In the genomic region with DNA sequence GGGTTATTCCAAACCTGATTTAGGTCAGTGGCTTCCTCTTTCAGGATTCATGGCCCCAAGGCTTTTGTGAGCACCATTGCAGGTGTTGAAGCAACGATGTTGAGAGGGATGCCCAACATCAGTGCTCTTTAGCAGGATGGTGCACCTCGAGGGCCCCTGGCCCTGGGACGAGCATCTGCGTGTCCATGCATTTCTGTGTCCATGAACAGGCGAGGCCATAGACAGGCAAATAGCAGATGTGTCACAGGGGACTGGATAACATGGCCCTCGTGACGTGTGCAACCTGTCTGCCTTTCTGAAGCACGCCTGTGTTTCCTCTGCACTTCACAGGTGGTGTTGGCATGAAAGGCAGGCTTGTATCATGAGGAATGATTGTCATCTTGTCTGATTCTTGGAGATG, we compare ENCODE assay signal across 16 cellular contexts.
A peak's percentile ranks its signal among the peaks of the same experiment; 100 is the strongest.
DNase-seq lines count a peak whose midpoint lies in the region; ATAC-seq and TF ChIP-seq lines count a peak whose summit lies in the region.
"Had no signal": no experiment of that assay in that cellular context is flagged by ENCODE, and none has a peak within 500 bp of the region (broad histone marks: within the 10 kb centered on the region; RNA-seq: fewer than 3 reads in every experiment).

No MANE protein-coding gene starts in this region.

- DNase-seq in cardiac septum (ENCODE audit: low spot score) = peak; percentile 63
- DNase-seq in heart right ventricle = no peak
- DNase-seq in islet precursor cell = peak; percentile 18
- peak; percentile 47 for DNase-seq in spleen
- DNase-seq in vagina (ENCODE audit: extremely low spot score in 2 of 2) = peak; percentile 65 to 77
- no peak for DNase-seq in COR-L47 (lab: John Stamatoyannopoulos, UW)
- no peak for DNase-seq in ascending aorta (ENCODE audit: low spot score in 2 of 2)
- no peak for DNase-seq in MV-4-11 (lab: John Stamatoyannopoulos, UW)
- DNase-seq: 8988T, AML-193, Calu3, DMS 273 treated with DMSO at 0.1 percent for 48 hours, DMS79 had no signal

- ATAC-seq in heart right ventricle = no peak

- intact Hi-C loops in cardiac septum (cut with DNase I) (no loop called here), heart right ventricle (cut with DNase I) (no loop called here), spleen (cut with DNase I; ENCODE audit: low total_unique reads) (no loop called here), vagina (cut with DNase I) (no loop called here), ascending aorta (cut with DNase I) (no loop called here)

- H3K36me3 ChIP-seq in heart right ventricle = peaks cover 0 to 100% (median 87%) of the 10 kb centered on the region in 9 donors
- H3K36me3 ChIP-seq in spleen = peaks cover 23 to 100% (median 99%) of the 10 kb centered on the region in 6 donors
- peaks cover 0 to 100% of the 10 kb centered on the region in 2 donors for H3K36me3 ChIP-seq in vagina
- peaks cover 92 to 100% of the 10 kb centered on the region in 2 donors for H3K36me3 ChIP-seq in ascending aorta
- H3K36me3 ChIP-seq: HAP-1 had no signal

- 72 to 77% methylated on average over 8 of the region's 8 CpGs for WGBS in heart right ventricle, 2 donors
- WGBS in spleen, 5 donors = 76 to 88% (median 82%) methylated on average over 8 of the region's 8 CpGs

- TF ChIP-seq POLR2A in spleen (IDR thresholded peaks at IDR 0.05) (no peak), vagina (IDR thresholded peaks at IDR 0.05) (no peak)

- no peaks in the 10 kb centered on the region for H3K4me1 ChIP-seq in heart right ventricle
- no peaks in the 10 kb centered on the region for H3K4me1 ChIP-seq in spleen
- no peaks in the 10 kb centered on the region for H3K4me1 ChIP-seq in vagina
- no peaks in the 10 kb centered on the region for H3K4me1 ChIP-seq in ascending aorta
- H3K4me1 ChIP-seq: BLaER1, HAP-1 had no signal

- no peaks in the 10 kb centered on the region for H3K27me3 ChIP-seq in heart right ventricle
- H3K27me3 ChIP-seq in spleen (replicated peaks in 1 of 7) = no peaks in the 10 kb centered on the region
- no peaks in the 10 kb centered on the region for H3K27me3 ChIP-seq in vagina
- H3K27me3 ChIP-seq in ascending aorta = no peaks in the 10 kb centered on the region
- H3K27me3 ChIP-seq: BLaER1 had no signal

- H3K9me3 ChIP-seq in heart right ventricle (peaks cover 0 to 100% (median 67%) of the 10 kb centered on the region in 11 donors), spleen (peaks cover 16 to 100% (median 100%) of the 10 kb centered on the region in 8 donors), vagina (peaks cover 53% of the 10 kb centered on the region), ascending aorta (peaks cover 32 to 92% of the 10 kb centered on the region in 2 donors)
- H3K9me3 ChIP-seq: HAP-1 had no signal

- H3K27ac ChIP-seq in heart right ventricle (no peak overlapping the region), spleen (no peak overlapping the region), vagina (no peak overlapping the region), ascending aorta (no peak overlapping the region)
- H3K27ac ChIP-seq: BLaER1 had no signal

- no peak for TF ChIP-seq CTCF in heart right ventricle (IDR thresholded peaks at IDR 0.05)
- TF ChIP-seq CTCF in spleen (IDR thresholded peaks at IDR 0.05 in 8 of 11, conservative IDR thresholded peaks at IDR 0.05 in 3 of 11) = no peak
- no peak for TF ChIP-seq CTCF in vagina (IDR thresholded peaks at IDR 0.05)
- no peak for TF ChIP-seq CTCF in ascending aorta (IDR thresholded peaks at IDR 0.05)

- H3K4me3 ChIP-seq in heart right ventricle (no peak overlapping the region), spleen (peak overlapping the region in 1 of 8 donors; percentile 11), vagina (no peak overlapping the region), ascending aorta (no peak overlapping the region)
- H3K4me3 ChIP-seq: BLaER1, GM23338, HAP-1 had no signal

Comparison
In these comparisons a context has a peak if more than half of its experiments do, and no peak if none do; other contexts are left out.
1. DNase-seq: peak in cardiac septum (single experiment), islet precursor cell (single experiment), spleen (single experiment) and vagina (2 of 2); none in heart right ventricle (0 of 2), COR-L47 (single experiment), ascending aorta (0 of 2) and MV-4-11 (single experiment).